Comparison of ENCODE assay signal across 1 cellular context in the genomic region with DNA sequence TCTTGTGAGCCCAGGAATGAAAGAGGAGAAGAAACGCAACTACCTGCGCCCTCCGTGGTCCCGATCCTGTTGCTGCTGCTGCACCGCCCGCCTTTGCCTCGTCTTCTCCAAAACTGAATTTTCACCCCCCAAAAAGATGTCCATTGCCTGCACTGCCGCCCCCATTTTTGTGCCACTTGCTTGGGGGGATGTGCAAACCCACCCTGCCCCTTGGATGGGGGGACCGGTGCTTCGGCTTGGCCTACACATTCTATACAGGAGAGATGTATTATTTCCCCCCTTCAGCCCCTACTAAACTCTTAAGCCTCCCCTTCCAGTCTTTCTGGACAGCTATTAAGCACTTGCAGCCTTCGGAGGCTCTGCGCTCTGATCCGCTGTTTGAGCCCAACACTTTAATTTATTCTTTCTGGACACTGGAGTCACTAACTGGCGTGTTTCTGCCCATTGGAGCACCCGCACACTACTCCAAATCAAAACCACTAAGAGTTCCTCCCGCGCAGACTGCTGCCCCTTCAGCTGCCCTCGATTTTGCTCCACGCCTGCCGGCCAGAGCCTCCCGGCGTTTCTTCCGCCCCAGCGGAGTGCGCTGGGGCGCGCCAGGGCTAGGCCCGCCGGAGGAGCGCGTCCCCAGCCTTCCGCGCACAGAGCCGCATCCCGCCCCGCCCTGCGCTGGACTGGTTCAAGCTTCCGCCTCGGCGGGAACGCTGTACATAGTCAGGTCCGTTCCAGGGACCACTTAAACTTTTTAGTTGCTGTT.
TF ChIP-seq lines count a peak whose summit lies in the region.

No MANE protein-coding gene starts in this region.

TF ChIP-seq in K562, 482 proteins besides CTCF, POLR2A, EP300 and RAD21 (continued from another document):
- TF ChIP-seq, protein P1, sequence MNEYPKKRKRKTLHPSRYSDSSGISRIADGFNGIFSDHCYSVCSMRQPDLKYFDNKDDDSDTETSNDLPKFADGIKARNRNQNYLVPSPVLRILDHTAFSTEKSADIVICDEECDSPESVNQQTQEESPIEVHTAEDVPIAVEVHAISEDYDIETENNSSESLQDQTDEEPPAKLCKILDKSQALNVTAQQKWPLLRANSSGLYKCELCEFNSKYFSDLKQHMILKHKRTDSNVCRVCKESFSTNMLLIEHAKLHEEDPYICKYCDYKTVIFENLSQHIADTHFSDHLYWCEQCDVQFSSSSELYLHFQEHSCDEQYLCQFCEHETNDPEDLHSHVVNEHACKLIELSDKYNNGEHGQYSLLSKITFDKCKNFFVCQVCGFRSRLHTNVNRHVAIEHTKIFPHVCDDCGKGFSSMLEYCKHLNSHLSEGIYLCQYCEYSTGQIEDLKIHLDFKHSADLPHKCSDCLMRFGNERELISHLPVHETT (CRISPR knock-in tag; conservative IDR thresholded peaks at IDR 0.05 in 1 of 2, IDR thresholded peaks at IDR 0.05 in 1 of 2) = no peak
- 0 out of 2 replicates have a peak, but pooled peaks have one; percentile 15 for TF ChIP-seq OTX1 (CRISPR knock-in tag; IDR thresholded peaks at IDR 0.05)
- no peak for TF ChIP-seq PYGO2 (tag; IDR thresholded peaks at IDR 0.05)
- 0 out of 2 replicates have a peak, but pooled peaks have one; percentile 32 for TF ChIP-seq POLR2G (IDR thresholded peaks at IDR 0.05; ENCODE audit: low read depth, low read length)
- TF ChIP-seq, protein P2, sequence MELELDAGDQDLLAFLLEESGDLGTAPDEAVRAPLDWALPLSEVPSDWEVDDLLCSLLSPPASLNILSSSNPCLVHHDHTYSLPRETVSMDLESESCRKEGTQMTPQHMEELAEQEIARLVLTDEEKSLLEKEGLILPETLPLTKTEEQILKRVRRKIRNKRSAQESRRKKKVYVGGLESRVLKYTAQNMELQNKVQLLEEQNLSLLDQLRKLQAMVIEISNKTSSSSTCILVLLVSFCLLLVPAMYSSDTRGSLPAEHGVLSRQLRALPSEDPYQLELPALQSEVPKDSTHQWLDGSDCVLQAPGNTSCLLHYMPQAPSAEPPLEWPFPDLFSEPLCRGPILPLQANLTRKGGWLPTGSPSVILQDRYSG (tag; conservative IDR thresholded peaks at IDR 0.05; ENCODE audit: low read depth) = no peak
- peak; percentile 48 for TF ChIP-seq RBFOX2 (IDR thresholded peaks at IDR 0.05; ENCODE audit: low read depth, low read length)
- no peak for TF ChIP-seq ZNF232 (CRISPR knock-in tag; IDR thresholded peaks at IDR 0.05)
- TF ChIP-seq RUNX1 (IDR thresholded peaks at IDR 0.05; ENCODE audit: low read depth) = no peak
- no peak for TF ChIP-seq ZNF778 (CRISPR knock-in tag; IDR thresholded peaks at IDR 0.05)
- TF ChIP-seq, protein P3, sequence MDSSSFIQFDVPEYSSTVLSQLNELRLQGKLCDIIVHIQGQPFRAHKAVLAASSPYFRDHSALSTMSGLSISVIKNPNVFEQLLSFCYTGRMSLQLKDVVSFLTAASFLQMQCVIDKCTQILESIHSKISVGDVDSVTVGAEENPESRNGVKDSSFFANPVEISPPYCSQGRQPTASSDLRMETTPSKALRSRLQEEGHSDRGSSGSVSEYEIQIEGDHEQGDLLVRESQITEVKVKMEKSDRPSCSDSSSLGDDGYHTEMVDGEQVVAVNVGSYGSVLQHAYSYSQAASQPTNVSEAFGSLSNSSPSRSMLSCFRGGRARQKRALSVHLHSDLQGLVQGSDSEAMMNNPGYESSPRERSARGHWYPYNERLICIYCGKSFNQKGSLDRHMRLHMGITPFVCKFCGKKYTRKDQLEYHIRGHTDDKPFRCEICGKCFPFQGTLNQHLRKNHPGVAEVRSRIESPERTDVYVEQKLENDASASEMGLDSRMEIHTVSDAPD (CRISPR knock-in tag; IDR thresholded peaks at IDR 0.05) = no peak
- no peak for TF ChIP-seq ZC3H4 (CRISPR knock-in tag; IDR thresholded peaks at IDR 0.05; ENCODE audit: borderline replicate concordance)
- no peak for TF ChIP-seq ARHGAP35 (IDR thresholded peaks at IDR 0.05; ENCODE audit: partially characterized antibody)
- no peak for TF ChIP-seq RFX5 (IDR thresholded peaks at IDR 0.05; ENCODE audit: low read depth, low read length)
- TF ChIP-seq, protein P4, sequence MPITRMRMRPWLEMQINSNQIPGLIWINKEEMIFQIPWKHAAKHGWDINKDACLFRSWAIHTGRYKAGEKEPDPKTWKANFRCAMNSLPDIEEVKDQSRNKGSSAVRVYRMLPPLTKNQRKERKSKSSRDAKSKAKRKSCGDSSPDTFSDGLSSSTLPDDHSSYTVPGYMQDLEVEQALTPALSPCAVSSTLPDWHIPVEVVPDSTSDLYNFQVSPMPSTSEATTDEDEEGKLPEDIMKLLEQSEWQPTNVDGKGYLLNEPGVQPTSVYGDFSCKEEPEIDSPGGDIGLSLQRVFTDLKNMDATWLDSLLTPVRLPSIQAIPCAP (CRISPR knock-in tag; IDR thresholded peaks at IDR 0.05; ENCODE audit: borderline replicate concordance) = no peak
- no peak for TF ChIP-seq E2F3 (CRISPR knock-in tag; IDR thresholded peaks at IDR 0.05)
- no peak for TF ChIP-seq ZBTB17 (CRISPR knock-in tag; IDR thresholded peaks at IDR 0.05)
- TF ChIP-seq, protein P5, sequence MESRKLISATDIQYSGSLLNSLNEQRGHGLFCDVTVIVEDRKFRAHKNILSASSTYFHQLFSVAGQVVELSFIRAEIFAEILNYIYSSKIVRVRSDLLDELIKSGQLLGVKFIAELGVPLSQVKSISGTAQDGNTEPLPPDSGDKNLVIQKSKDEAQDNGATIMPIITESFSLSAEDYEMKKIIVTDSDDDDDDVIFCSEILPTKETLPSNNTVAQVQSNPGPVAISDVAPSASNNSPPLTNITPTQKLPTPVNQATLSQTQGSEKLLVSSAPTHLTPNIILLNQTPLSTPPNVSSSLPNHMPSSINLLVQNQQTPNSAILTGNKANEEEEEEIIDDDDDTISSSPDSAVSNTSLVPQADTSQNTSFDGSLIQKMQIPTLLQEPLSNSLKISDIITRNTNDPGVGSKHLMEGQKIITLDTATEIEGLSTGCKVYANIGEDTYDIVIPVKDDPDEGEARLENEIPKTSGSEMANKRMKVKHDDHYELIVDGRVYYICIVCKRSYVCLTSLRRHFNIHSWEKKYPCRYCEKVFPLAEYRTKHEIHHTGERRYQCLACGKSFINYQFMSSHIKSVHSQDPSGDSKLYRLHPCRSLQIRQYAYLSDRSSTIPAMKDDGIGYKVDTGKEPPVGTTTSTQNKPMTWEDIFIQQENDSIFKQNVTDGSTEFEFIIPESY (CRISPR knock-in tag; IDR thresholded peaks at IDR 0.05) = peak; percentile 23; the same call in 1 of the 2 replicates
- TF ChIP-seq, protein P6, sequence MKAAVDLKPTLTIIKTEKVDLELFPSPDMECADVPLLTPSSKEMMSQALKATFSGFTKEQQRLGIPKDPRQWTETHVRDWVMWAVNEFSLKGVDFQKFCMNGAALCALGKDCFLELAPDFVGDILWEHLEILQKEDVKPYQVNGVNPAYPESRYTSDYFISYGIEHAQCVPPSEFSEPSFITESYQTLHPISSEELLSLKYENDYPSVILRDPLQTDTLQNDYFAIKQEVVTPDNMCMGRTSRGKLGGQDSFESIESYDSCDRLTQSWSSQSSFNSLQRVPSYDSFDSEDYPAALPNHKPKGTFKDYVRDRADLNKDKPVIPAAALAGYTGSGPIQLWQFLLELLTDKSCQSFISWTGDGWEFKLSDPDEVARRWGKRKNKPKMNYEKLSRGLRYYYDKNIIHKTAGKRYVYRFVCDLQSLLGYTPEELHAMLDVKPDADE (conservative IDR thresholded peaks at IDR 0.05; ENCODE audit: control insufficient read depth, low read depth, low read length) = no peak
- TF ChIP-seq KDM1A (IDR thresholded peaks at IDR 0.05) = no peak
- no peak for TF ChIP-seq MTA3 (IDR thresholded peaks at IDR 0.05; ENCODE audit: borderline replicate concordance)
